Comparison of ENCODE assay signal across 1 cellular context in genomic region chr3:193921480-193921879, GRCh38.
A peak's percentile ranks its signal among the peaks of the same experiment; 100 is the strongest.
TF ChIP-seq lines count a peak whose summit lies in the region.

No MANE protein-coding gene starts in this region.

TF ChIP-seq in K562, 482 proteins besides CTCF, POLR2A, EP300 and RAD21 (continued from another document and continues in another):
- TF ChIP-seq ZNF639 (CRISPR knock-in tag; conservative IDR thresholded peaks at IDR 0.05 in 1 of 2, IDR thresholded peaks at IDR 0.05 in 1 of 2) (0 out of 4 replicates have a peak, but pooled peaks of 1 of the 2 experiments have one; percentile 21), HDAC3 (IDR thresholded peaks at IDR 0.05; ENCODE audit: borderline replicate concordance, partially characterized antibody) (no peak), PPARD (CRISPR knock-in tag; IDR thresholded peaks at IDR 0.05) (no peak), JUND (IDR thresholded peaks at IDR 0.05; ENCODE audit: borderline replicate concordance, low read depth, low read length) (no peak), JUND (tag; IDR thresholded peaks at IDR 0.05; ENCODE audit: borderline replicate concordance, low read depth, low read length) (no peak), GMEB1 (CRISPR knock-in tag; IDR thresholded peaks at IDR 0.05) (no peak), OTX1 (CRISPR knock-in tag; IDR thresholded peaks at IDR 0.05) (no peak), CHD2 (IDR thresholded peaks at IDR 0.05; ENCODE audit: low read depth, low read length) (no peak), ZBTB17 (CRISPR knock-in tag; IDR thresholded peaks at IDR 0.05) (no peak), U2AF1 (optimal IDR thresholded peaks at IDR 0.05; ENCODE audit: low read depth, low read length) (no peak), NFRKB (IDR thresholded peaks at IDR 0.05; ENCODE audit: low read depth) (0 out of 2 replicates have a peak, but pooled peaks have one; percentile 2), THAP12 (CRISPR knock-in tag; IDR thresholded peaks at IDR 0.05) (no peak), TCF3 (CRISPR knock-in tag; IDR thresholded peaks at IDR 0.05) (peak; percentile 21; the same call in 1 of the 2 replicates), ZNF318 (IDR thresholded peaks at IDR 0.05; ENCODE audit: borderline replicate concordance in 1 of 2, low read depth in 1 of 2) (no peak), CEBPZ (IDR thresholded peaks at IDR 0.05; ENCODE audit: borderline replicate concordance, low read depth, low read length) (no peak), ELK3 (CRISPR knock-in tag; IDR thresholded peaks at IDR 0.05) (no peak), ZNF280A (IDR thresholded peaks at IDR 0.05; ENCODE audit: low read depth, partially characterized antibody) (no peak), NR0B1 (IDR thresholded peaks at IDR 0.05; ENCODE audit: partially characterized antibody) (no peak), U2AF2 (optimal IDR thresholded peaks at IDR 0.05; ENCODE audit: low read depth, low read length) (no peak), CBX1 (IDR thresholded peaks at IDR 0.05; ENCODE audit: low read depth) (no peak), TBL1XR1 (IDR thresholded peaks at IDR 0.05; ENCODE audit: low read length in 2 of 2) (no peak), FOSL1 (tag; conservative IDR thresholded peaks at IDR 0.05) (no peak), ETV1 (tag; conservative IDR thresholded peaks at IDR 0.05; ENCODE audit: low read depth) (peak; percentile 47; the same call in 1 of the 2 replicates), FOXO4 (CRISPR knock-in tag; IDR thresholded peaks at IDR 0.05) (no peak), TCF15 (CRISPR knock-in tag; IDR thresholded peaks at IDR 0.05) (no peak), TFE3 (CRISPR knock-in tag; IDR thresholded peaks at IDR 0.05) (no peak), STAG1 (CRISPR knock-in tag; IDR thresholded peaks at IDR 0.05; ENCODE audit: borderline replicate concordance) (no peak)
